Comparison of ENCODE assay signal across 10 cellular contexts in genomic region chr12:79932393-79932792, GRCh38. TPM values are rescaled to one million over a fixed set of nuclear protein-coding genes. Genes with fewer than 3 reads are reported as not detected.
DNase-seq lines count a peak whose midpoint lies in the region; ATAC-seq, FAIRE-seq and TF ChIP-seq lines count a peak whose summit lies in the region.
"Had no signal": no experiment of that assay in that cellular context is flagged by ENCODE, and none has a peak within 500 bp of the region (broad histone marks: within the 10 kb centered on the region; RNA-seq: fewer than 3 reads in every experiment).

No MANE protein-coding gene starts in this region.

- H3K4me3 Mint-ChIP-seq in endothelial cell (ENCODE audit: unreplicated experiment) (peak overlapping the region; percentile 96), progenitor cell of endocrine pancreas (ENCODE audit: low read depth) (peak overlapping the region; percentile 98)

- peaks cover 26% of the 10 kb centered on the region for H3K4me1 ChIP-seq in Panc1 (ENCODE audit: control insufficient read depth, insufficient read depth, low read length)
- peaks cover 19% of the 10 kb centered on the region for H3K4me1 ChIP-seq in effector memory CD4-positive, alpha-beta T cell (ENCODE audit: control insufficient read depth, insufficient read depth, low read length, poor library complexity, severe bottlenecking)

- H3K27me3 ChIP-seq in GM06990 (replicated peaks; ENCODE audit: control insufficient read depth, insufficient read depth, low read length) (no peaks in the 10 kb centered on the region), Panc1 (ENCODE audit: control insufficient read depth, insufficient read depth, low read length) (no peaks in the 10 kb centered on the region)
- H3K27me3 ChIP-seq in effector memory CD4-positive, alpha-beta T cell (replicated peaks; ENCODE audit: control insufficient read depth, insufficient read depth, low read length, poor library complexity, severe bottlenecking), result no peaks in the 10 kb centered on the region

- no peaks in the 10 kb centered on the region for H3K9me3 Mint-ChIP-seq in endothelial cell (ENCODE audit: unreplicated experiment)
- peaks cover 5% of the 10 kb centered on the region for H3K9me3 Mint-ChIP-seq in progenitor cell of endocrine pancreas (ENCODE audit: low read depth)

- POLR2A ChIA-PET in Panc1 (lab: Charles Lee), result interaction anchor here (0.7 kb wide), 1 partner anchor 18 kb away, joined by 3 read pairs; no protein-coding TSS in a partner anchor

- in situ Hi-C loops in Panc1 (cut with HindIII; ENCODE audit: low pct_unique_long_range_greater_than_20kb, low sequenced_read_pairs), result no loop called here

- TF ChIP-seq CTCF in GM06990 (IDR thresholded peaks at IDR 0.05; ENCODE audit: insufficient read depth, low read length, poor library complexity, severe bottlenecking) (no peak), Panc1 (IDR thresholded peaks at IDR 0.05) (no peak), endothelial cell (IDR thresholded peaks at IDR 0.05; ENCODE audit: unreplicated experiment) (no peak), progenitor cell of endocrine pancreas (IDR thresholded peaks at IDR 0.05; ENCODE audit: unreplicated experiment) (no peak)

- peak overlapping the region; percentile 44; the same call in 1 of the 2 replicates for H3K27ac ChIP-seq in Panc1 (ENCODE audit: low read length)
- H3K27ac ChIP-seq in effector memory CD4-positive, alpha-beta T cell (ENCODE audit: insufficient read depth, low read length, poor library complexity, severe bottlenecking), result no peak overlapping the region
- H3K27ac ChIP-seq: WERI-Rb-1 had no signal

- FAIRE-seq in frontal cortex (lab: Jason Lieb, UNC), result no peak

- DNase-seq in GM06990 (ENCODE audit: extremely low read depth, insufficient read length) (no peak), Panc1 (ENCODE audit: low read depth, low spot score) (no peak), endothelial cell (ENCODE audit: low spot score) (no peak), progenitor cell of endocrine pancreas (ENCODE audit: low spot score, unreplicated experiment) (no peak), frontal cortex (ENCODE audit: low spot score in 2 of 2) (no peak), NCI-H748 treated with DMSO at 0.1 percent for 48 hours (lab: John Stamatoyannopoulos, UW) (no peak)
- no peak for DNase-seq in effector memory CD4-positive, alpha-beta T cell
- DNase-seq: substantia nigra, WERI-Rb-1 had no signal

- ATAC-seq in Panc1 (no peak), HG02642 (IDR thresholded peaks at IDR 0.05; ENCODE audit: poor library complexity, unreplicated experiment) (no peak)

- no peaks in the 10 kb centered on the region for H3K9me3 ChIP-seq in Panc1 (ENCODE audit: control insufficient read depth, insufficient read depth, low read depth, low read length)
- H3K9me3 ChIP-seq in effector memory CD4-positive, alpha-beta T cell (ENCODE audit: control insufficient read depth, low read length), result no peaks in the 10 kb centered on the region

- no TSS peak for BruUV-seq in Panc1 (replicated peaks; lab: Mats Ljungman, UMichigan)

- peaks cover 17% of the 10 kb centered on the region for H3K27me3 Mint-ChIP-seq in endothelial cell (ENCODE audit: unreplicated experiment)
- no peaks in the 10 kb centered on the region for H3K27me3 Mint-ChIP-seq in progenitor cell of endocrine pancreas

- CTCF ChIA-PET in Panc1 (lab: Charles Lee), result no interaction called here

- H3K36me3 Mint-ChIP-seq in endothelial cell (ENCODE audit: low read depth, unreplicated experiment), result peaks cover 12% of the 10 kb centered on the region
- H3K36me3 Mint-ChIP-seq in progenitor cell of endocrine pancreas (ENCODE audit: insufficient read depth), result peaks cover 2% of the 10 kb centered on the region

- intact Hi-C loops in Panc1 (cut with micrococcal nuclease; ENCODE audit: unreplicated experiment), result no loop called here

- H3K27ac Mint-ChIP-seq in endothelial cell (ENCODE audit: unreplicated experiment), result no peak overlapping the region
- H3K27ac Mint-ChIP-seq in progenitor cell of endocrine pancreas, result no peak overlapping the region

- H3K4me3 ChIP-seq in GM06990 (replicated peaks; ENCODE audit: low read depth, low read length) (peak overlapping the region; percentile 100), Panc1 (ENCODE audit: low read depth in 2 of 2, low read length in 2 of 2) (peak overlapping the region; percentile 98; a peak in 3 of 4 replicates)
- no peak overlapping the region for H3K4me3 ChIP-seq in effector memory CD4-positive, alpha-beta T cell (ENCODE audit: insufficient read depth, low read depth, low read length, poor library complexity, severe bottlenecking)

- H3K4me1 Mint-ChIP-seq in endothelial cell (ENCODE audit: unreplicated experiment) (peaks cover 40% of the 10 kb centered on the region), progenitor cell of endocrine pancreas (ENCODE audit: low read depth) (peaks cover 24% of the 10 kb centered on the region)

- H3K36me3 ChIP-seq in GM06990 (ENCODE audit: control insufficient read depth, insufficient read depth, low read length) (no peaks in the 10 kb centered on the region), Panc1 (ENCODE audit: control insufficient read depth, insufficient read depth, low read length) (peaks cover 11% of the 10 kb centered on the region)
- H3K36me3 ChIP-seq in effector memory CD4-positive, alpha-beta T cell (ENCODE audit: control insufficient read depth, insufficient read depth, low read length), result no peaks in the 10 kb centered on the region

RNA-seq across cellular contexts. Expression of gene PPP1R12A, which starts 2.5 kb away (rescaled TPM):
- 61.6 TPM for total RNA-seq in Panc1 (2021; ENCODE audit: unreplicated experiment)
- polyA plus RNA-seq in Panc1 (2012; ENCODE audit: insufficient read length), result 21.2 TPM
- total RNA-seq in endothelial cell (ENCODE audit: unreplicated experiment), result 109 TPM
- total RNA-seq in progenitor cell of endocrine pancreas, result 73.2 and 82.9 TPM in 2 replicates
- 181 TPM for total RNA-seq in frontal cortex
